ENCODE assay signal across 1 cellular context in the genomic region with DNA sequence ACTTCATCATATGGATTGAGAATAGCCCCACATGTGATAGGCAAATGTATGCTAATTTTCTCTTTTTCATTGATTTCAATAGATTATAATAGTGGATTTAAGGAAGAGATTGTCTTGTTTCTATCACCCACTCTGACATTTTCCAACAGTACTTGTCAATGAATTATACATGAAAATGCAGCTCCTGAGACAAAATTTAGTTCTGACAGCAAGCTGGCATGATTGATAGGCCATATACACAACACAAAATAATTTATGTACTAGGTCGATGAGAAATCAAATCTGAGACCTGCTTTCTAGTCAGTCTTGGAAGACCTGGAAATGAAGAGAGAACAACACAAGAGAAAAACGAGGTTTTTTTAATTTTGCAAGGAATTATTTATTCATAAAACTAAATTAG.
TF ChIP-seq lines count a peak whose summit lies in the region.

No MANE protein-coding gene starts in this region.

TF ChIP-seq in IMR-90, 13 proteins besides CTCF, POLR2A, EP300 and RAD21 (continued from another document):
- TF ChIP-seq NFE2L2 (IDR thresholded peaks at IDR 0.05; ENCODE audit: low read depth, low read length) (no peak), BHLHE40 (IDR thresholded peaks at IDR 0.05; ENCODE audit: low read depth, low read length) (no peak), MXI1 (IDR thresholded peaks at IDR 0.05; ENCODE audit: borderline replicate concordance, low read depth, low read length) (no peak), CEBPB (IDR thresholded peaks at IDR 0.05; ENCODE audit: low read depth, low read length) (no peak)
